8 cellular contexts compared by ENCODE assay signal in the genomic region with DNA sequence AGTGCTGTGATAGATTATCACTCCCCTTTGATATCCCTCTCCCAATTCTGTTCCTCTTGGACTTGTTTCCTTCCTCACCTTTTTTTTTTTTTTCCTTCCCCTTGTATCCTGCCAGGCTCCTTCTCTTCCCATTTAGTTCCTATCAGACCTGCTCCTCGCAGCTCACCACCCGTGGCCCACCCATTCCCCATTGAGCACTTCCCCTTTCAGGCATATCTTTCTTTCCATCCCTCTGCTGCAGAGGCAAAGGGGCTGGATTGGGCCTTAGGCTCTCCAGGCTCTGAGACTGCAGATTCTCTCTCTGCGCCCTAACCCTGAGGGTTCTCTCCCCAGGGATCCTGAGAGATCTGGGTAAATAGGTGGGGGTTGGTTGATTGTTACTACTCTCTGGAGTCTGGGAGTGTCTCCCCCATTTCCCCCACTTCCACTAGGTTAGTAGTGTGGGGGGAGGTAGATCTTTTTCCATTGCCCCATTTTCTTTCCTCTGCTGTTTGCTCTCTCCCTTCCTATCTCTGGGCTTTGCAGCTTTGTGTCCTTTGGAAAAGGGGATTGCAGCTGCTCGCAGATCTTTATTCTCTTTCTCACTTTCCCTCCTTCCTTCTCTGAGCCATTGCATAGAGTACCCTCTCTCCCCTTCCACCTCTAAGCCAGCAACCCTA. TPM values are rescaled to one million over a fixed set of nuclear protein-coding genes. Genes with fewer than 3 reads are reported as not detected.
DNase-seq lines count a peak whose midpoint lies in the region; ATAC-seq and TF ChIP-seq lines count a peak whose summit lies in the region.

No MANE protein-coding gene starts in this region.

- H4K20me1 ChIP-seq in neural progenitor cell (ENCODE audit: low read depth) = peaks cover 69% of the 10 kb centered on the region

- peaks cover 2% of the 10 kb centered on the region for H3K36me3 Mint-ChIP-seq in neural progenitor cell

- H3K9me3 ChIP-seq in BE2C = no peaks in the 10 kb centered on the region
- no peaks in the 10 kb centered on the region for H3K9me3 ChIP-seq in neural progenitor cell (ENCODE audit: low read depth)

- no peak overlapping the region for H2AFZ ChIP-seq in neural progenitor cell (replicated peaks)

- peak overlapping the region; percentile 75 for H3K9ac ChIP-seq in neural progenitor cell

- H3K27ac Mint-ChIP-seq in neural progenitor cell = no peak overlapping the region

- H3K4me1 ChIP-seq in BE2C (peaks cover 22% of the 10 kb centered on the region), neural progenitor cell (peaks cover 38% of the 10 kb centered on the region)

- no peak for TF ChIP-seq CTCF in BE2C (IDR thresholded peaks at IDR 0.05; ENCODE audit: low read depth, low read length)
- TF ChIP-seq CTCF in neural progenitor cell (IDR thresholded peaks at IDR 0.05) = no peak

- peak overlapping the region; percentile 99 for H3K4me2 ChIP-seq in neural progenitor cell

- no peak overlapping the region for H3K4me3 Mint-ChIP-seq in neural progenitor cell

- no peaks in the 10 kb centered on the region for H3K27me3 Mint-ChIP-seq in neural progenitor cell (ENCODE audit: insufficient read depth, low read depth)

- H3K36me3 ChIP-seq in BE2C (no peaks in the 10 kb centered on the region; the same call in 1 of the 2 replicates), neural progenitor cell (no peaks in the 10 kb centered on the region)

- ATAC-seq in GM21723 (IDR thresholded peaks at IDR 0.05; ENCODE audit: unreplicated experiment) (no peak), HG03354 (IDR thresholded peaks at IDR 0.05; ENCODE audit: poor library complexity, severe bottlenecking, unreplicated experiment) (no peak), GM18505 (IDR thresholded peaks at IDR 0.05; ENCODE audit: unreplicated experiment) (no peak)

- H3K27ac ChIP-seq in cingulate gyrus (ENCODE audit: low read depth, low read length) (peak overlapping the region; percentile 91), neural progenitor cell (peak overlapping the region; percentile 47)

- H3K79me2 ChIP-seq in neural progenitor cell (ENCODE audit: low read depth) = peaks cover 85% of the 10 kb centered on the region

- TF ChIP-seq POLR2A in GM18505 (IDR thresholded peaks at IDR 0.05; ENCODE audit: borderline replicate concordance, extremely low read depth, insufficient read depth, insufficient read length) = no peak

- H3K27me3 ChIP-seq in BE2C (no peaks in the 10 kb centered on the region), neural progenitor cell (no peaks in the 10 kb centered on the region)

- in situ Hi-C loops in KBM-7 (cut with MboI; ENCODE audit: low pct_unique_long_range_greater_than_20kb, low sequenced_read_pairs) = no loop called here

- peaks cover 44% of the 10 kb centered on the region for H3F3A ChIP-seq in neural progenitor cell (ENCODE audit: low read depth)

- H3K4me1 Mint-ChIP-seq in neural progenitor cell = peaks cover 26% of the 10 kb centered on the region

- DNase-seq in BE2C (peak; percentile 38), KBM-7 (peak; percentile 69), neural progenitor cell (ENCODE audit: low spot score) (no peak), T-helper 1 cell (no peak)

- H3K9me3 Mint-ChIP-seq in neural progenitor cell = no peaks in the 10 kb centered on the region

- H3K4me3 ChIP-seq in BE2C (ENCODE audit: low read depth, low read length) = peak overlapping the region; percentile 89
- H3K4me3 ChIP-seq in neural progenitor cell = peak overlapping the region; percentile 95

RNA-seq across cellular contexts. Expression of a gene that starts 2.3 kb away (rescaled TPM):
- polyA plus RNA-seq in BE2C (2012; ENCODE audit: insufficient read depth, insufficient read length, low read depth) = 38.0 TPM
- total RNA-seq in neural progenitor cell (ENCODE audit: low replicate concordance) = 38.4 and 43.3 TPM in 2 replicates

RNA-seq across cellular contexts. Expression of a gene that starts 12.5 kb away (rescaled TPM):
- polyA plus RNA-seq in BE2C (2012; ENCODE audit: insufficient read depth, insufficient read length, low read depth) = 195 TPM
- total RNA-seq in neural progenitor cell (ENCODE audit: low replicate concordance) = 104 and 120 TPM in 2 replicates

Comparison
In these comparisons a context has a peak if more than half of its experiments do, and no peak if none do; other contexts are left out.
1. DNase-seq: peak in BE2C (single experiment) and KBM-7 (single experiment); none in neural progenitor cell (single experiment) and T-helper 1 cell (0 of 5).